9 cellular contexts compared by ENCODE assay signal in the genomic region with DNA sequence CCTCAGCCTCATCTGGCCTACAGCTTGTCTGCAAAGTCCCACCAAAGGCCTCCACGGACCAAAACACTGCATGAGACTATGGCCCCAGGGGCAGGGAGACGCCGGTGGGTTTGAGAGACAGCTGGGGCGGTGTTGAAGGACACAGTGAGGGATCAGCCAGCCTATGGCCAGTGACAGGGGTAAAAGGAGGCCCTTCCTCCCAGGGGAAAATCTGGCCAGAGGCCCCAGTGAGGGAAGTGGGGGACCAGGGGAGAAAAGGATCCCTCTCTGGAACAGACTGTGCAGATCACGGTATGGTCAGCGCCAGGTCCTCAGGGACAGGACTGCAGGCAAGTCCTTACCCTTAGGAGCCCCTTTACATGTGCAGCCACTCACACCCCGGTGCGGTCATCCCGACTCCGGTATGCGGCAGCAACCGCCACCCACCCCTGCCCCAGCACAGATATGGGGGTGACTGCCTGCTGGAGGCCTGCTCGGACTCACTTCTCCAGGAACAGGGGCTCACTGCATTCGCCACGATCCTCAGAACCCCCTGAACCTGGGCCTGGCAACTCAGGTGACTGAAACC. TPM values are rescaled to one million over a fixed set of nuclear protein-coding genes. Genes with fewer than 3 reads are reported as not detected.
DNase-seq lines count a peak whose midpoint lies in the region; ATAC-seq and TF ChIP-seq lines count a peak whose summit lies in the region.
"Had no signal": no experiment of that assay in that cellular context is flagged by ENCODE, and none has a peak within 500 bp of the region (broad histone marks: within the 10 kb centered on the region; RNA-seq: fewer than 3 reads in every experiment).

No MANE protein-coding gene starts in this region.

- peaks cover 0 to 6% (median 4%) of the 10 kb centered on the region in 5 donors for H3K36me3 Mint-ChIP-seq in naive thymus-derived CD4-positive, alpha-beta T cell

- H3K4me3 Mint-ChIP-seq in naive thymus-derived CD4-positive, alpha-beta T cell, result peak overlapping the region; percentile 83 to 94 (median 89)

- DNase-seq in GM03348 (ENCODE audit: low spot score) (peak; percentile 58), RKO (ENCODE audit: low spot score) (peak; percentile 66), dorsolateral prefrontal cortex (peak in 2 of 10 donors; percentile 6 to 54), retina (no peak), NCI-H2107 treated with DMSO at 0.1 percent for 48 hours (lab: John Stamatoyannopoulos, UW; ENCODE audit: unreplicated experiment) (no peak), NCI-H2171 (lab: John Stamatoyannopoulos, UW) (no peak)
- DNase-seq in naive thymus-derived CD4-positive, alpha-beta T cell, result peak in 1 of 9 donors; percentile 43

- ATAC-seq in naive thymus-derived CD4-positive, alpha-beta T cell, result no peak
- ATAC-seq in HG03354 (IDR thresholded peaks at IDR 0.05; ENCODE audit: poor library complexity, severe bottlenecking, unreplicated experiment), result no peak

- H3K4me3 ChIP-seq in dorsolateral prefrontal cortex, result peak overlapping the region; percentile 57 to 94 (median 85)
- H3K4me3 ChIP-seq in naive thymus-derived CD4-positive, alpha-beta T cell (ENCODE audit: low read length), result peak overlapping the region; percentile 82

- no peaks in the 10 kb centered on the region for H3K27me3 Mint-ChIP-seq in naive thymus-derived CD4-positive, alpha-beta T cell

- peak overlapping the region; percentile 65 to 99 (median 96) for H3K27ac ChIP-seq in dorsolateral prefrontal cortex
- peak overlapping the region; percentile 92 for H3K27ac ChIP-seq in naive thymus-derived CD4-positive, alpha-beta T cell (ENCODE audit: low read depth, low read length)

- H3K27me3 ChIP-seq in dorsolateral prefrontal cortex, result no peaks in the 10 kb centered on the region
- H3K27me3 ChIP-seq in naive thymus-derived CD4-positive, alpha-beta T cell (ENCODE audit: control insufficient read depth in 2 of 2, insufficient read depth in 2 of 2, low read length in 2 of 2), result no peaks in the 10 kb centered on the region

- POLR2A ChIA-PET in naive thymus-derived CD4-positive, alpha-beta T cell (lab: Charles Lee), result interaction anchor here (0.7 to 5.2 kb wide), 10 partner anchors 14 to 158 kb away, joined by 3 to 31 read pairs (median 3); a partner anchor contains a TSS

- peaks cover 36 to 72% (median 67%) of the 10 kb centered on the region in 7 donors for H3K4me1 Mint-ChIP-seq in naive thymus-derived CD4-positive, alpha-beta T cell

- no peak for TF ChIP-seq CTCF in dorsolateral prefrontal cortex (IDR thresholded peaks at IDR 0.05 in 54 of 56, conservative IDR thresholded peaks at IDR 0.05 in 2 of 56; ENCODE audit: low read depth in 1 of 56, partially characterized antibody in 56 of 56)

- peak overlapping the region; percentile 85 to 94 (median 90) for H3K27ac Mint-ChIP-seq in naive thymus-derived CD4-positive, alpha-beta T cell

- CTCF ChIA-PET in naive thymus-derived CD4-positive, alpha-beta T cell (lab: Charles Lee), result interaction anchor here (0.7 to 1.2 kb wide), 3 partner anchors 51 to 279 kb away, joined by 3 to 4 read pairs (median 3); no protein-coding TSS in a partner anchor

- H3K36me3 ChIP-seq in naive thymus-derived CD4-positive, alpha-beta T cell (ENCODE audit: control insufficient read depth in 2 of 3, insufficient read depth in 3 of 3, low read length in 3 of 3), result peaks cover 0 to 12% (median 0%) of the 10 kb centered on the region in 3 experiments

- H3K4me1 ChIP-seq in naive thymus-derived CD4-positive, alpha-beta T cell (ENCODE audit: control insufficient read depth in 2 of 2, insufficient read depth in 2 of 2, low read length in 2 of 2), result peaks cover 42 to 52% of the 10 kb centered on the region in 2 donors

- no peaks in the 10 kb centered on the region for H3K9me3 Mint-ChIP-seq in naive thymus-derived CD4-positive, alpha-beta T cell

- H3K9me3 ChIP-seq in naive thymus-derived CD4-positive, alpha-beta T cell (ENCODE audit: control insufficient read depth in 2 of 3, low read length in 3 of 3), result no peaks in the 10 kb centered on the region

- intact Hi-C loops in dorsolateral prefrontal cortex (cut with DNase I), result loop anchor here in 1 of 2 donors (5.0 kb wide), 1 partner anchor 46 kb away; a partner anchor contains a TSS
- intact Hi-C loops in naive thymus-derived CD4-positive, alpha-beta T cell (cut with micrococcal nuclease), result loop anchor here (10.0 kb wide), 2 partner anchors 409 to 489 kb away; a partner anchor contains a TSS

RNA-seq across cellular contexts. Expression of a gene that starts 1.3 kb away (rescaled TPM):
- 100 to 1,000 TPM in 82 of 120 experiments, 10 to 100 TPM in 38; 57.6 to 381 (median 121) TPM for total RNA-seq in dorsolateral prefrontal cortex
- total RNA-seq in naive thymus-derived CD4-positive, alpha-beta T cell, result 100 to 1,000 TPM; 101 to 169 (median 136) TPM
- polyA plus RNA-seq in naive thymus-derived CD4-positive, alpha-beta T cell, result 100 to 1,000 TPM; 109 to 179 TPM

RNA-seq across cellular contexts. Expression of a gene that starts 8.8 kb away (rescaled TPM):
- total RNA-seq in dorsolateral prefrontal cortex, result 1 to 10 TPM in 7 of 120 experiments, under 1 TPM in 36, not detected in 77; 0.21 to 2.1 (median 0.41) TPM
- not detected for total RNA-seq in naive thymus-derived CD4-positive, alpha-beta T cell
- under 1 TPM; 0.17 to 0.38 TPM for polyA plus RNA-seq in naive thymus-derived CD4-positive, alpha-beta T cell
- total RNA-seq: T-helper 2 cell treated with Interferon-gamma antibody and Interleukin-4, amounts not matched to agents 100 ng/mL and 5 ng/mL, for 36 hours had no signal

RNA-seq across cellular contexts. Expression of a gene that starts 33.4 kb away (rescaled TPM):
- 10 to 100 TPM; 12.0 to 93.6 (median 37.4) TPM for total RNA-seq in dorsolateral prefrontal cortex
- 10 to 100 TPM; 24.6 to 53.4 (median 29.9) TPM for total RNA-seq in naive thymus-derived CD4-positive, alpha-beta T cell
- 10 to 100 TPM; 12.8 to 33.1 TPM for polyA plus RNA-seq in naive thymus-derived CD4-positive, alpha-beta T cell

RNA-seq across cellular contexts. Expression of a gene that starts 34.9 kb away (rescaled TPM):
- total RNA-seq in dorsolateral prefrontal cortex, result 10 to 100 TPM; 12.4 to 27.8 (median 20.6) TPM
- total RNA-seq in naive thymus-derived CD4-positive, alpha-beta T cell, result 10 to 100 TPM; 13.3 to 41.8 (median 17.2) TPM
- polyA plus RNA-seq in naive thymus-derived CD4-positive, alpha-beta T cell, result 10 to 100 TPM; 54.6 to 68.8 TPM

RNA-seq across cellular contexts. Expression of a gene that starts 47.2 kb away (rescaled TPM):
- total RNA-seq in dorsolateral prefrontal cortex, result 10 to 100 TPM; 29.7 to 62.6 (median 42.4) TPM
- total RNA-seq in naive thymus-derived CD4-positive, alpha-beta T cell, result 10 to 100 TPM; 57.3 to 94.9 (median 61.7) TPM
- 10 to 100 TPM; 13.4 to 16.7 TPM for polyA plus RNA-seq in naive thymus-derived CD4-positive, alpha-beta T cell

Comparison
In these comparisons a context has a peak if more than half of its experiments do, and no peak if none do; other contexts are left out.
1. DNase-seq: peak in GM03348 (single experiment) and RKO (single experiment); none in retina (single experiment), NCI-H2107 treated with DMSO at 0.1 percent for 48 hours (single experiment) and NCI-H2171 (single experiment).